Comparison of ENCODE assay signal across 1 cellular context in the genomic region with DNA sequence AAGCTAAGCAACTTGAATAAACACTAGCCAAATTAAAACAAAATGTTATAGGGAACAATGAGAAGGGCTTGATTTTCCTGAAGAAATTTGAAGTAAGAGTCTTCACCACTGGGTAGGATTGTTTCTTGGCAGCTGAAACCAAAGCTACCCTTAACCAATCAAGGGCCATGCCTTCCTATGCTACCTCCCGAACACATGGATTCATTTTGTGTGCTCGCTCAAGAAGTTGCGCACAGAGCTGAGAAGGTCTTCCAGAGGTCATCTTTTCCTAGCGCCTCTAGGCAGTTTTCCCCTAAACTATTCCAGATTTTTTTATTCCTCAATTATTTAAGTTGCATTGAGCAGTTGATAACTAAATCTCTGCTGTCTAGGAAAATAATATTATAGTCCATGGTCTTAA.
TF ChIP-seq lines count a peak whose summit lies in the region.

No MANE protein-coding gene starts in this region.

TF ChIP-seq in GM23338, 12 proteins besides CTCF, POLR2A, EP300 and RAD21 (continued from another document):
- TF ChIP-seq REST (IDR thresholded peaks at IDR 0.05; ENCODE audit: unreplicated experiment): no peak
- TF ChIP-seq JUNB (IDR thresholded peaks at IDR 0.05; ENCODE audit: unreplicated experiment): no peak
- no peak for TF ChIP-seq ZNF331 (CRISPR knock-in tag; IDR thresholded peaks at IDR 0.05; ENCODE audit: low read depth)
- TF ChIP-seq EZH2 (IDR thresholded peaks at IDR 0.05; ENCODE audit: low read depth, unreplicated experiment): no peak
- TF ChIP-seq EZH2phosphoT487 (IDR thresholded peaks at IDR 0.05; ENCODE audit: unreplicated experiment): no peak
